Comparison of ENCODE assay signal across 1 cellular context in the genomic region with DNA sequence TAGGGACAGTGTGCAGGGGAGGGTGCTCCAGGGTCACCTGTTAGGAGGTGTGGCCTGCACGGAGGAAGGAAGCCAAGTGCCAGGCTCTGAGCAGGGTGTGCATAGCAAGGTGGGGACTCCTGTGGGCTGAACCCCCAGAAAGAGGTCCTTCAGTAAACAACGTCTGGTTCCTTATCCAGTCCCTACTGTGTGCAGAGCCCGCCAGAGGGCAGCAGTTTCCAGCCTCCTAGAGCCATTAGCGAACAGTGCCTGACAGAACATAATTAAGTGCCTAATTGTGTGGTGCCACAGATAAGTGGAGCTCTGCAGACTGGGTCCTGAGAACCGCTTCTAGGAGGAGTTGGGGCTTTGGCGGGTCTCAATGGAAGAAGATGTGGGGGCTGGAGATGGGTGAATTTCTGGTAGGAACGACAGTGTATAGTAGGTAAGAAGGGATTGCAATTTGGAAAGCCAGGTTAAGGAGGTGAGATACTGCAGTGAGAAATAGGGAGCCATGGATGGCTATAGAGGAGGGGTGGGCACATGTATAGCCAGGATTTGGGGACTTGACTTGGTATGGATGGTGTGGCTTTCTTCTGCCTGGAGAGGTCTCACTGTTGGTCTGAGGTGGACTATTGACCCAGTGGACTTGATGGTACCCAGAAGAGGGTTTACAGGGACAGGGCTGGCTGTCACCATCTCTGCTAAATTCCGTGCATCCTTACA.
TF ChIP-seq lines count a peak whose summit lies in the region.

No MANE protein-coding gene starts in this region.

TF ChIP-seq in GM23338, 12 proteins besides CTCF, POLR2A, EP300 and RAD21 (continued from another document):
- TF ChIP-seq, protein P1, sequence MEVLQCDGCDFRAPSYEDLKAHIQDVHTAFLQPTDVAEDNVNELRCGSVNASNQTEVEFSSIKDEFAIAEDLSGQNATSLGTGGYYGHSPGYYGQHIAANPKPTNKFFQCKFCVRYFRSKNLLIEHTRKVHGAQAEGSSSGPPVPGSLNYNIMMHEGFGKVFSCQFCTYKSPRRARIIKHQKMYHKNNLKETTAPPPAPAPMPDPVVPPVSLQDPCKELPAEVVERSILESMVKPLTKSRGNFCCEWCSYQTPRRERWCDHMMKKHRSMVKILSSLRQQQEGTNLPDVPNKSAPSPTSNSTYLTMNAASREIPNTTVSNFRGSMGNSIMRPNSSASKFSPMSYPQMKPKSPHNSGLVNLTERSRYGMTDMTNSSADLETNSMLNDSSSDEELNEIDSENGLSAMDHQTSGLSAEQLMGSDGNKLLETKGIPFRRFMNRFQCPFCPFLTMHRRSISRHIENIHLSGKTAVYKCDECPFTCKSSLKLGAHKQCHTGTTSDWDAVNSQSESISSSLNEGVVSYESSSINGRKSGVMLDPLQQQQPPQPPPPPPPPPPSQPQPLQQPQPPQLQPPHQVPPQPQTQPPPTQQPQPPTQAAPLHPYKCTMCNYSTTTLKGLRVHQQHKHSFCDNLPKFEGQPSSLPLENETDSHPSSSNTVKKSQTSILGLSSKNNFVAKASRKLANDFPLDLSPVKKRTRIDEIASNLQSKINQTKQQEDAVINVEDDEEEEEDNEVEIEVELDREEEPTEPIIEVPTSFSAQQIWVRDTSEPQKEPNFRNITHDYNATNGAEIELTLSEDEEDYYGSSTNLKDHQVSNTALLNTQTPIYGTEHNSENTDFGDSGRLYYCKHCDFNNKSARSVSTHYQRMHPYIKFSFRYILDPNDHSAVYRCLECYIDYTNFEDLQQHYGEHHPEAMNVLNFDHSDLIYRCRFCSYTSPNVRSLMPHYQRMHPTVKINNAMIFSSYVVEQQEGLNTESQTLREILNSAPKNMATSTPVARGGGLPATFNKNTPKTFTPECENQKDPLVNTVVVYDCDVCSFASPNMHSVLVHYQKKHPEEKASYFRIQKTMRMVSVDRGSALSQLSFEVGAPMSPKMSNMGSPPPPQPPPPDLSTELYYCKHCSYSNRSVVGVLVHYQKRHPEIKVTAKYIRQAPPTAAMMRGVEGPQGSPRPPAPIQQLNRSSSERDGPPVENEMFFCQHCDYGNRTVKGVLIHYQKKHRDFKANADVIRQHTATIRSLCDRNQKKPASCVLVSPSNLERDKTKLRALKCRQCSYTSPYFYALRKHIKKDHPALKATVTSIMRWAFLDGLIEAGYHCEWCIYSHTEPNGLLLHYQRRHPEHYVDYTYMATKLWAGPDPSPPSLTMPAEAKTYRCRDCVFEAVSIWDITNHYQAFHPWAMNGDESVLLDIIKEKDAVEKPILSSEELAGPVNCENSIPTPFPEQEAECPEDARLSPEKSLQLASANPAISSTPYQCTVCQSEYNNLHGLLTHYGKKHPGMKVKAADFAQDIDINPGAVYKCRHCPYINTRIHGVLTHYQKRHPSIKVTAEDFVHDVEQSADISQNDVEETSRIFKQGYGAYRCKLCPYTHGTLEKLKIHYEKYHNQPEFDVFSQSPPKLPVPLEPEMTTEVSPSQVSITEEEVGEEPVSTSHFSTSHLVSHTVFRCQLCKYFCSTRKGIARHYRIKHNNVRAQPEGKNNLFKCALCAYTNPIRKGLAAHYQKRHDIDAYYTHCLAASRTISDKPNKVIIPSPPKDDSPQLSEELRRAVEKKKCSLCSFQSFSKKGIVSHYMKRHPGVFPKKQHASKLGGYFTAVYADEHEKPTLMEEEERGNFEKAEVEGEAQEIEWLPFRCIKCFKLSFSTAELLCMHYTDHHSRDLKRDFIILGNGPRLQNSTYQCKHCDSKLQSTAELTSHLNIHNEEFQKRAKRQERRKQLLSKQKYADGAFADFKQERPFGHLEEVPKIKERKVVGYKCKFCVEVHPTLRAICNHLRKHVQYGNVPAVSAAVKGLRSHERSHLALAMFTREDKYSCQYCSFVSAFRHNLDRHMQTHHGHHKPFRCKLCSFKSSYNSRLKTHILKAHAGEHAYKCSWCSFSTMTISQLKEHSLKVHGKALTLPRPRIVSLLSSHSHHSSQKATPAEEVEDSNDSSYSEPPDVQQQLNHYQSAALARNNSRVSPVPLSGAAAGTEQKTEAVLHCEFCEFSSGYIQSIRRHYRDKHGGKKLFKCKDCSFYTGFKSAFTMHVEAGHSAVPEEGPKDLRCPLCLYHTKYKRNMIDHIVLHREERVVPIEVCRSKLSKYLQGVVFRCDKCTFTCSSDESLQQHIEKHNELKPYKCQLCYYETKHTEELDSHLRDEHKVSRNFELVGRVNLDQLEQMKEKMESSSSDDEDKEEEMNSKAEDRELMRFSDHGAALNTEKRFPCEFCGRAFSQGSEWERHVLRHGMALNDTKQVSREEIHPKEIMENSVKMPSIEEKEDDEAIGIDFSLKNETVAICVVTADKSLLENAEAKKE (CRISPR knock-in tag; IDR thresholded peaks at IDR 0.05), result no peak
- TF ChIP-seq, protein P2, sequence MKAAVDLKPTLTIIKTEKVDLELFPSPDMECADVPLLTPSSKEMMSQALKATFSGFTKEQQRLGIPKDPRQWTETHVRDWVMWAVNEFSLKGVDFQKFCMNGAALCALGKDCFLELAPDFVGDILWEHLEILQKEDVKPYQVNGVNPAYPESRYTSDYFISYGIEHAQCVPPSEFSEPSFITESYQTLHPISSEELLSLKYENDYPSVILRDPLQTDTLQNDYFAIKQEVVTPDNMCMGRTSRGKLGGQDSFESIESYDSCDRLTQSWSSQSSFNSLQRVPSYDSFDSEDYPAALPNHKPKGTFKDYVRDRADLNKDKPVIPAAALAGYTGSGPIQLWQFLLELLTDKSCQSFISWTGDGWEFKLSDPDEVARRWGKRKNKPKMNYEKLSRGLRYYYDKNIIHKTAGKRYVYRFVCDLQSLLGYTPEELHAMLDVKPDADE (IDR thresholded peaks at IDR 0.05), result no peak
- TF ChIP-seq CREB1 (CRISPR knock-in tag; IDR thresholded peaks at IDR 0.05; ENCODE audit: low read depth) (no peak), NANOG (IDR thresholded peaks at IDR 0.05; ENCODE audit: borderline replicate concordance) (no peak), STAT1 (IDR thresholded peaks at IDR 0.05; ENCODE audit: unreplicated experiment) (no peak), JUNB (IDR thresholded peaks at IDR 0.05; ENCODE audit: unreplicated experiment) (no peak), ZNF114 (CRISPR knock-in tag; IDR thresholded peaks at IDR 0.05) (no peak), EZH2 (IDR thresholded peaks at IDR 0.05; ENCODE audit: low read depth, unreplicated experiment) (no peak), ZNF331 (CRISPR knock-in tag; IDR thresholded peaks at IDR 0.05; ENCODE audit: low read depth) (no peak)
- TF ChIP-seq, protein P3, sequence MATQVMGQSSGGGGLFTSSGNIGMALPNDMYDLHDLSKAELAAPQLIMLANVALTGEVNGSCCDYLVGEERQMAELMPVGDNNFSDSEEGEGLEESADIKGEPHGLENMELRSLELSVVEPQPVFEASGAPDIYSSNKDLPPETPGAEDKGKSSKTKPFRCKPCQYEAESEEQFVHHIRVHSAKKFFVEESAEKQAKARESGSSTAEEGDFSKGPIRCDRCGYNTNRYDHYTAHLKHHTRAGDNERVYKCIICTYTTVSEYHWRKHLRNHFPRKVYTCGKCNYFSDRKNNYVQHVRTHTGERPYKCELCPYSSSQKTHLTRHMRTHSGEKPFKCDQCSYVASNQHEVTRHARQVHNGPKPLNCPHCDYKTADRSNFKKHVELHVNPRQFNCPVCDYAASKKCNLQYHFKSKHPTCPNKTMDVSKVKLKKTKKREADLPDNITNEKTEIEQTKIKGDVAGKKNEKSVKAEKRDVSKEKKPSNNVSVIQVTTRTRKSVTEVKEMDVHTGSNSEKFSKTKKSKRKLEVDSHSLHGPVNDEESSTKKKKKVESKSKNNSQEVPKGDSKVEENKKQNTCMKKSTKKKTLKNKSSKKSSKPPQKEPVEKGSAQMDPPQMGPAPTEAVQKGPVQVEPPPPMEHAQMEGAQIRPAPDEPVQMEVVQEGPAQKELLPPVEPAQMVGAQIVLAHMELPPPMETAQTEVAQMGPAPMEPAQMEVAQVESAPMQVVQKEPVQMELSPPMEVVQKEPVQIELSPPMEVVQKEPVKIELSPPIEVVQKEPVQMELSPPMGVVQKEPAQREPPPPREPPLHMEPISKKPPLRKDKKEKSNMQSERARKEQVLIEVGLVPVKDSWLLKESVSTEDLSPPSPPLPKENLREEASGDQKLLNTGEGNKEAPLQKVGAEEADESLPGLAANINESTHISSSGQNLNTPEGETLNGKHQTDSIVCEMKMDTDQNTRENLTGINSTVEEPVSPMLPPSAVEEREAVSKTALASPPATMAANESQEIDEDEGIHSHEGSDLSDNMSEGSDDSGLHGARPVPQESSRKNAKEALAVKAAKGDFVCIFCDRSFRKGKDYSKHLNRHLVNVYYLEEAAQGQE (IDR thresholded peaks at IDR 0.05; ENCODE audit: unreplicated experiment), result no peak
